2 cellular contexts compared by ENCODE assay signal in genomic region chr12:69966839-69967238, GRCh38.
TF ChIP-seq lines count a peak whose summit lies in the region.

No MANE protein-coding gene starts in this region.

TF ChIP-seq in IMR-90, 13 proteins besides CTCF, POLR2A, EP300 and RAD21 (continued from another document):
- no peak for TF ChIP-seq USF2 (IDR thresholded peaks at IDR 0.05; ENCODE audit: low read depth, low read length)
- TF ChIP-seq SMC3 (IDR thresholded peaks at IDR 0.05; ENCODE audit: low read depth, low read length) = no peak
- TF ChIP-seq FOS (IDR thresholded peaks at IDR 0.05; ENCODE audit: low read depth, low read length) = no peak
- no peak for TF ChIP-seq MXI1 (IDR thresholded peaks at IDR 0.05; ENCODE audit: borderline replicate concordance, low read depth, low read length)
- no peak for TF ChIP-seq RCOR1 (IDR thresholded peaks at IDR 0.05; ENCODE audit: insufficient replicate concordance, low read length)
- TF ChIP-seq MAFK (IDR thresholded peaks at IDR 0.05; ENCODE audit: low read depth, low read length) = no peak
- no peak for TF ChIP-seq CHD1 (IDR thresholded peaks at IDR 0.05; ENCODE audit: low read depth, low read length)
- TF ChIP-seq BHLHE40 (IDR thresholded peaks at IDR 0.05; ENCODE audit: low read depth, low read length) = no peak
- no peak for TF ChIP-seq MAZ (IDR thresholded peaks at IDR 0.05; ENCODE audit: borderline replicate concordance, low read depth, low read length)
- TF ChIP-seq RFX5 (IDR thresholded peaks at IDR 0.05; ENCODE audit: low read depth, low read length) = no peak
- TF ChIP-seq ELK1 (IDR thresholded peaks at IDR 0.05; ENCODE audit: borderline replicate concordance, low read depth, low read length) = no peak
TF ChIP-seq in IMR-90: peak in this region for 0.

TF ChIP-seq in WTC11, 78 proteins besides CTCF, POLR2A, EP300 and RAD21 (continued from another document):
- TF ChIP-seq MAX (CRISPR knock-in tag; IDR thresholded peaks at IDR 0.05) (no peak), ZNF232 (CRISPR knock-in tag; IDR thresholded peaks at IDR 0.05) (no peak), FOXJ3 (CRISPR knock-in tag; IDR thresholded peaks at IDR 0.05; ENCODE audit: borderline replicate concordance) (no peak), ARID4B (CRISPR knock-in tag; IDR thresholded peaks at IDR 0.05; ENCODE audit: borderline replicate concordance) (no peak), SOX15 (CRISPR knock-in tag; IDR thresholded peaks at IDR 0.05) (no peak), FOXK1 (CRISPR knock-in tag; IDR thresholded peaks at IDR 0.05) (no peak), OVOL2 (CRISPR knock-in tag; IDR thresholded peaks at IDR 0.05; ENCODE audit: borderline replicate concordance) (no peak), ZSCAN18 (CRISPR knock-in tag; IDR thresholded peaks at IDR 0.05) (no peak), NFE2L1 (CRISPR knock-in tag; IDR thresholded peaks at IDR 0.05) (no peak), ZNF263 (CRISPR knock-in tag; IDR thresholded peaks at IDR 0.05; ENCODE audit: low read depth) (no peak), NR3C1 (CRISPR knock-in tag; conservative IDR thresholded peaks at IDR 0.05; ENCODE audit: low read depth) (no peak), MXD4 (CRISPR knock-in tag; IDR thresholded peaks at IDR 0.05; ENCODE audit: borderline replicate concordance) (no peak), ZMAT4 (CRISPR knock-in tag; IDR thresholded peaks at IDR 0.05) (no peak), E2F5 (CRISPR knock-in tag; IDR thresholded peaks at IDR 0.05) (no peak), NFYB (CRISPR knock-in tag; conservative IDR thresholded peaks at IDR 0.05; ENCODE audit: low read depth) (no peak), PRRX2 (CRISPR knock-in tag; IDR thresholded peaks at IDR 0.05) (no peak), EMX1 (CRISPR knock-in tag; IDR thresholded peaks at IDR 0.05) (no peak)
